ENCODE assay signal across 1 cellular context in genomic region chr2:69154031-69154430, GRCh38.
TF ChIP-seq lines count a peak whose summit lies in the region.

No MANE protein-coding gene starts in this region.

TF ChIP-seq in HepG2, 621 proteins besides CTCF, POLR2A, EP300 and RAD21:
- TF ChIP-seq ZNF687 (CRISPR knock-in tag; IDR thresholded peaks at IDR 0.05) (no peak), TAF15 (IDR thresholded peaks at IDR 0.05; ENCODE audit: low read depth, low read length, poor library complexity, severe bottlenecking) (no peak), ZNF274 (CRISPR knock-in tag; IDR thresholded peaks at IDR 0.05) (no peak), ZSCAN21 (CRISPR knock-in tag; IDR thresholded peaks at IDR 0.05; ENCODE audit: borderline replicate concordance) (no peak), CSRNP1 (CRISPR knock-in tag; IDR thresholded peaks at IDR 0.05) (no peak), PHF20 (CRISPR knock-in tag; IDR thresholded peaks at IDR 0.05) (no peak), U2AF1 (optimal IDR thresholded peaks at IDR 0.05; ENCODE audit: low read depth, low read length) (no peak), ZNF543 (CRISPR knock-in tag; IDR thresholded peaks at IDR 0.05) (no peak), ZBTB26 (CRISPR knock-in tag; IDR thresholded peaks at IDR 0.05; ENCODE audit: borderline replicate concordance) (no peak), ATF4 (CRISPR knock-in tag; IDR thresholded peaks at IDR 0.05) (no peak), IRF1 (CRISPR knock-in tag; IDR thresholded peaks at IDR 0.05; ENCODE audit: low read depth) (no peak), SAP130 (CRISPR knock-in tag; IDR thresholded peaks at IDR 0.05; ENCODE audit: low read depth) (no peak), ZBTB7A (CRISPR knock-in tag; IDR thresholded peaks at IDR 0.05) (no peak), ZNF639 (CRISPR knock-in tag; conservative IDR thresholded peaks at IDR 0.05) (no peak)
